Comparison of ENCODE assay signal across 1 cellular context in genomic region chr11:32659672-32660071, GRCh38.
TF ChIP-seq lines count a peak whose summit lies in the region.

No MANE protein-coding gene starts in this region.

TF ChIP-seq in SK-N-SH, 30 proteins besides CTCF, POLR2A, EP300 and RAD21 (continued from another document):
- TF ChIP-seq, protein P1, sequence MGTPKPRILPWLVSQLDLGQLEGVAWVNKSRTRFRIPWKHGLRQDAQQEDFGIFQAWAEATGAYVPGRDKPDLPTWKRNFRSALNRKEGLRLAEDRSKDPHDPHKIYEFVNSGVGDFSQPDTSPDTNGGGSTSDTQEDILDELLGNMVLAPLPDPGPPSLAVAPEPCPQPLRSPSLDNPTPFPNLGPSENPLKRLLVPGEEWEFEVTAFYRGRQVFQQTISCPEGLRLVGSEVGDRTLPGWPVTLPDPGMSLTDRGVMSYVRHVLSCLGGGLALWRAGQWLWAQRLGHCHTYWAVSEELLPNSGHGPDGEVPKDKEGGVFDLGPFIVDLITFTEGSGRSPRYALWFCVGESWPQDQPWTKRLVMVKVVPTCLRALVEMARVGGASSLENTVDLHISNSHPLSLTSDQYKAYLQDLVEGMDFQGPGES (IDR thresholded peaks at IDR 0.05; ENCODE audit: low read depth, low read length) = no peak
- TF ChIP-seq MAX (IDR thresholded peaks at IDR 0.05; ENCODE audit: low read depth) = no peak
